ENCODE assay signal across 33 cellular contexts in the genomic region with DNA sequence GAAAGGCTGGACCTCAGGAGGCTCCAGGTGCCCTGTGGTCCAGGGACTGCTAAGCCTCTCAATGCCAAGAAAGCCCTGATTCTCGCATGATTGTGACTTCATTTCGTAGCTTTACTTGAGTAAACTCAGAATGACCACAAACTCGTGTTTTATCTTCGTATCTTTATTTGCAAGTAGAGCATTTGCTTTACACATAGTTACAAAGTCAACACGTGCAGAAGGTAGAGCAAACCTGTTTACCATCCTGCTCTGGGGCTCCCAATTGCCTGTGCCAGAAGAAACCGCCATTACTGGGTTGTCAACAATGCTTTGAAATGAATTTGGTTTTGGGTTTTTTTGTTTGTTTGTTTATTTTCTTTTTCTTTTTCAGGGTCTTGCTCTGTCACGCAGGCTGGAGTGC. TPM values are rescaled to one million over a fixed set of nuclear protein-coding genes. Genes with fewer than 3 reads are reported as not detected.
"Had no signal": no experiment of that assay in that cellular context is flagged by ENCODE, and none has a peak within 500 bp of the region (broad histone marks: within the 10 kb centered on the region; RNA-seq: fewer than 3 reads in every experiment).

No MANE protein-coding gene starts in this region.

- H3K9me3 ChIP-seq: neutrophil, ovary, psoas muscle, sigmoid colon, thyroid gland, upper lobe of left lung, vagina had no signal

- H3K36me3 ChIP-seq: neutrophil, ovary, sigmoid colon, thyroid gland, upper lobe of left lung, vagina had no signal

- DNase-seq: activated CD4-positive, alpha-beta memory T cell treated with anti-CD3 and anti-CD28 coated beads, Interleukin-2, amount 10 ng/mL, durations not matched to agents 7 days and 5 days; activated CD4-positive, alpha-beta T cell treated with anti-CD3 and anti-CD28 coated beads for 1 hour; activated CD4-positive, alpha-beta T cell treated with anti-CD3 and anti-CD28 coated beads, Interleukin-2, amount 10 ng/mL, durations not matched to agents 7 days and 5 days; activated CD8-positive, alpha-beta memory T cell treated with anti-CD3 and anti-CD28 coated beads, Interleukin-2, amount 50 U/mL, for 48 hours; activated gamma-delta T cell treated with Interleukin-2 at 50 U/mL for 16 hours; activated naive CD8-positive, alpha-beta T cell treated with anti-CD3 and anti-CD28 coated beads, Interleukin-2, amount 50 U/mL, for 24 hours; activated T-cell treated with anti-CD3 and anti-CD28 coated beads, Interleukin-2, amount 50 U/mL, for 24 hours; endodermal cell; foreskin fibroblast; head of caudate nucleus; hypothalamus; immature natural killer cell; left colon; naive B cell; nephron progenitor cell; ovary; psoas muscle; sigmoid colon; small intestine; stimulated activated CD4-positive, alpha-beta T cell treated with anti-CD3 and anti-CD28 coated beads, Interleukin-1b, Interleukin-23, amount 100 ng/mL, for 48 hours; stimulated activated CD4-positive, alpha-beta T cell treated with anti-CD3 and anti-CD28 coated beads, Interleukin-4, amount 100 ng/mL, for 4 hours; stimulated activated CD8-positive, alpha-beta memory T cell treated with anti-CD3 and anti-CD28 coated beads, Interleukin-4, amount 100 ng/mL, for 48 hours; stimulated activated naive CD8-positive, alpha-beta T cell treated with anti-CD3 and anti-CD28 coated beads, Interleukin-15, amount 100 ng/mL, for 72 hours; thyroid gland; upper lobe of left lung had no signal

- H3K4me1 ChIP-seq: psoas muscle had no signal

- FAIRE-seq: bronchial epithelial cell, kidney, small intestine had no signal

- ATAC-seq: activated naive CD8-positive, alpha-beta T cell treated with anti-CD3 and anti-CD28 coated beads, Interleukin-2, amount 50 U/mL, for 24 hours; esophagus mucosa; left colon; psoas muscle; stimulated activated memory B cell treated with anti-CD40 and anti-IgM and Interleukin-4, amounts not matched to agents 10 μg/mL and 1 μg/mL and 100 μg/mL, for 72 hours; stimulated activated naive CD8-positive, alpha-beta T cell treated with anti-CD3 and anti-CD28 coated beads, Interleukin-15, amount 100 ng/mL, for 72 hours; WTC11 had no signal

- H3K27ac ChIP-seq: neutrophil, ovary, psoas muscle, sigmoid colon, thyroid gland, upper lobe of left lung, vagina had no signal

- H3K4me3 ChIP-seq: ovary, psoas muscle, sigmoid colon, thyroid gland, upper lobe of left lung, vagina had no signal

- H3K27me3 ChIP-seq: ovary, sigmoid colon, thyroid gland, upper lobe of left lung, vagina had no signal

RNA-seq across cellular contexts. Expression of a gene that starts 5.8 kb away (rescaled TPM):
- total RNA-seq: mesothelial cell of epicardium had no signal

RNA-seq across cellular contexts. Expression of a gene that starts 19.2 kb away (rescaled TPM):
- total RNA-seq: activated CD4-positive, alpha-beta memory T cell treated with anti-CD3 and anti-CD28 coated beads, Interleukin-2, amount 10 ng/mL, durations not matched to agents 7 days and 5 days; activated CD4-positive, alpha-beta T cell treated with anti-CD3 and anti-CD28 coated beads, Interleukin-2, amount 10 ng/mL, durations not matched to agents 7 days and 5 days; ovary; sigmoid colon; vagina had no signal
- polyA plus RNA-seq: immature natural killer cell had no signal
